ENCODE assay signal across 8 cellular contexts in genomic region chr16:81095953-81096714, GRCh38. TPM values are rescaled to one million over a fixed set of nuclear protein-coding genes. Genes with fewer than 3 reads are reported as not detected.
A peak's percentile ranks its signal among the peaks of the same experiment; 100 is the strongest.
DNase-seq lines count a peak whose midpoint lies in the region; TF ChIP-seq lines count a peak whose summit lies in the region.

TSS of gene GCSH (minus strand) at chr16:81096395. CDS start at chr16:81096278, 117 bp downstream.

- H3K4me3 ChIP-seq in NB4 (ENCODE audit: low read depth, low read length): peak within 1 kb of the TSS; percentile 89
- H3K4me3 ChIP-seq in SK-N-MC: peak within 1 kb of the TSS; percentile 79
- peak within 1 kb of the TSS; percentile 80 for H3K4me3 ChIP-seq in suprapubic skin

- H3K27ac Mint-ChIP-seq in HFFc6: peak within 1 kb of the TSS; percentile 58
- H3K27ac Mint-ChIP-seq in activated naive CD4-positive, alpha-beta T cell treated with anti-CD3 and anti-CD28 coated beads, Interleukin-2, amount 50 U/mL, for 24 hours: peak within 1 kb of the TSS; percentile 14

- H3K9ac ChIP-seq in SK-N-MC (ENCODE audit: insufficient read length): peak within 1 kb of the TSS; percentile 35

- H3K4me3 Mint-ChIP-seq in HFFc6: peak within 1 kb of the TSS; percentile 87
- H3K4me3 Mint-ChIP-seq in activated naive CD4-positive, alpha-beta T cell treated with anti-CD3 and anti-CD28 coated beads, Interleukin-2, amount 50 U/mL, for 24 hours: peak within 1 kb of the TSS; percentile 84

- H3K27me3 ChIP-seq in suprapubic skin: no peaks in the 10 kb centered on the region

- 1% methylated on average over 16 of the region's 83 CpGs for WGBS in suprapubic skin

- H3K27ac ChIP-seq in SK-N-MC: no peak within 1 kb of the TSS
- H3K27ac ChIP-seq in suprapubic skin: peak within 1 kb of the TSS; percentile 77

- peaks cover 3% of the 10 kb centered on the region for H3K27me3 Mint-ChIP-seq in HFFc6 (ENCODE audit: insufficient read depth)
- H3K27me3 Mint-ChIP-seq in activated naive CD4-positive, alpha-beta T cell treated with anti-CD3 and anti-CD28 coated beads, Interleukin-2, amount 50 U/mL, for 24 hours: no peaks in the 10 kb centered on the region

- no peaks in the 10 kb centered on the region for H3K36me3 Mint-ChIP-seq in HFFc6 (ENCODE audit: low read depth)
- H3K36me3 Mint-ChIP-seq in activated naive CD4-positive, alpha-beta T cell treated with anti-CD3 and anti-CD28 coated beads, Interleukin-2, amount 50 U/mL, for 24 hours: peaks cover 2% of the 10 kb centered on the region

- TF ChIP-seq CTCF in HFFc6 (IDR thresholded peaks at IDR 0.05) (no peak), NB4 (IDR thresholded peaks at IDR 0.05; ENCODE audit: low read depth, low read length) (no peak), suprapubic skin (IDR thresholded peaks at IDR 0.05) (no peak)

- DNase-seq in GM03348 (ENCODE audit: low spot score): peak; percentile 99
- DNase-seq in HFFc6: peak; percentile 99
- DNase-seq in NB4 (ENCODE audit: low read depth): peak; percentile 100
- DNase-seq in SK-N-MC (ENCODE audit: low read depth, low spot score): peak; percentile 35
- peak; percentile 99 for DNase-seq in globus pallidus (ENCODE audit: low spot score)
- DNase-seq in nucleus accumbens (lab: John Stamatoyannopoulos, UW): peak; percentile 82 to 100 (median 99)
- DNase-seq in suprapubic skin (ENCODE audit: low spot score in 2 of 2): peak; percentile 99

- H3K4me1 ChIP-seq in suprapubic skin: peaks cover 10% of the 10 kb centered on the region

- H3K36me3 ChIP-seq in SK-N-MC (ENCODE audit: insufficient read depth, low read length) (no peaks in the 10 kb centered on the region), suprapubic skin (no peaks in the 10 kb centered on the region)

- H3K9me3 Mint-ChIP-seq in HFFc6: no peaks in the 10 kb centered on the region
- no peaks in the 10 kb centered on the region for H3K9me3 Mint-ChIP-seq in activated naive CD4-positive, alpha-beta T cell treated with anti-CD3 and anti-CD28 coated beads, Interleukin-2, amount 50 U/mL, for 24 hours

- no peak for TF ChIP-seq EP300 in suprapubic skin (IDR thresholded peaks at IDR 0.05)

- TF ChIP-seq POLR2A in NB4 (IDR thresholded peaks at IDR 0.05; ENCODE audit: extremely low read depth, insufficient read length) (peak; percentile 58), suprapubic skin (IDR thresholded peaks at IDR 0.05) (no peak)

- H3K9me3 ChIP-seq in SK-N-MC (ENCODE audit: low read depth, low read length) (no peaks in the 10 kb centered on the region), suprapubic skin (no peaks in the 10 kb centered on the region)

- H3K4me1 Mint-ChIP-seq in HFFc6 (ENCODE audit: low read depth): peaks cover 18% of the 10 kb centered on the region
- peaks cover 5% of the 10 kb centered on the region for H3K4me1 Mint-ChIP-seq in activated naive CD4-positive, alpha-beta T cell treated with anti-CD3 and anti-CD28 coated beads, Interleukin-2, amount 50 U/mL, for 24 hours

RNA-seq across cellular contexts. Expression of gene GCSH, which starts in this region (rescaled TPM):
- total RNA-seq in HFFc6 (2021; fragmentation: NEBNext Ultra II Directional; extraction: Animal tissue kit (Norgen Biotek cat#: 25700)): 10 to 100 TPM; 23.6 to 36.1 (median 31.3) TPM
- 10 to 100 TPM in 2 of 4 donors, 1 to 10 TPM in 2; 4.7 to 16.6 (median 10.2) TPM for total RNA-seq in suprapubic skin

Comparison
In these comparisons a context has a peak if more than half of its experiments do, and no peak if none do; other contexts are left out.
1. DNase-seq: peak in every context shown above with its lines; median percentile 100 in NB4; 99 in GM03348; 99 in HFFc6; 99 in globus pallidus; 99 in nucleus accumbens; 99 in suprapubic skin; 35 in SK-N-MC.